In genomic region chr9:34333836-34334235, GRCh38 we compare ENCODE assay signal across 16 cellular contexts. TPM values are rescaled to one million over a fixed set of nuclear protein-coding genes. Genes with fewer than 3 reads are reported as not detected.
DNase-seq lines count a peak whose midpoint lies in the region; ATAC-seq and TF ChIP-seq lines count a peak whose summit lies in the region.
"Had no signal": no experiment of that assay in that cellular context is flagged by ENCODE, and none has a peak within 500 bp of the region (broad histone marks: within the 10 kb centered on the region; RNA-seq: fewer than 3 reads in every experiment).

No MANE protein-coding gene starts in this region.

- H3K27me3 Mint-ChIP-seq in WTC11 (ENCODE audit: low read depth): no peaks in the 10 kb centered on the region; the same call in 1 of the 2 replicates
- H3K27me3 Mint-ChIP-seq: CD8-positive, alpha-beta memory T cell had no signal

- TF ChIP-seq POLR2A in stomach (IDR thresholded peaks at IDR 0.05): no peak

- H3K27ac Mint-ChIP-seq in WTC11: peak overlapping the region; percentile 68; the same call in 1 of the 2 replicates
- H3K27ac Mint-ChIP-seq: CD8-positive, alpha-beta memory T cell had no signal

- no peaks in the 10 kb centered on the region for H3K9me3 Mint-ChIP-seq in WTC11
- H3K9me3 Mint-ChIP-seq: CD8-positive, alpha-beta memory T cell had no signal

- H3K27me3 ChIP-seq in stomach: no peaks in the 10 kb centered on the region
- H3K27me3 ChIP-seq: MG63 had no signal

- H3K27ac ChIP-seq in cingulate gyrus (ENCODE audit: low read depth, low read length) (peak overlapping the region; percentile 87), stomach (peak overlapping the region in 3 of 5 donors; percentile 36 to 57 (median 39))
- H3K27ac ChIP-seq: HL-60 had no signal

- DNase-seq in WTC11 (ENCODE audit: low spot score) (no peak), medulla oblongata (ENCODE audit: extremely low spot score) (peak; percentile 43), stomach (no peak), NCI-H2171 treated with DMSO at 0.1 percent for 48 hours (lab: John Stamatoyannopoulos, UW) (no peak), HUDEP-2 (lab: John Stamatoyannopoulos, UW; ENCODE audit: unreplicated experiment in 76 of 76) (no peak), GM19238 (ENCODE audit: insufficient read length, low spot score) (no peak)
- DNase-seq: CD8-positive, alpha-beta memory T cell; H9; Kasumi-1; MG63; NCI-H1092; NCI-H1436 treated with DMSO at 0.1 percent for 48 hours; NCI-H2029 treated with DMSO at 0.1 percent for 48 hours had no signal

- no peak overlapping the region for H3K4me3 ChIP-seq in stomach
- H3K4me3 ChIP-seq: MG63 had no signal

- H3K4me3 Mint-ChIP-seq in WTC11: no peak overlapping the region
- H3K4me3 Mint-ChIP-seq: CD8-positive, alpha-beta memory T cell had no signal

- no peaks in the 10 kb centered on the region for H3K9me3 ChIP-seq in stomach
- H3K9me3 ChIP-seq: MG63 had no signal

- H3K4me1 ChIP-seq in stomach: peaks cover 6 to 51% (median 30%) of the 10 kb centered on the region in 4 donors

- 62 to 73% (median 64%) methylated on average over 3 of the region's 3 CpGs for WGBS in stomach, 5 donors

- H3K36me3 ChIP-seq in stomach: peaks cover 0 to 17% (median 9%) of the 10 kb centered on the region in 4 donors
- H3K36me3 ChIP-seq: MG63 had no signal

- TF ChIP-seq EP300 in stomach (IDR thresholded peaks at IDR 0.05): no peak

- intact Hi-C loops in stomach (cut with DNase I; ENCODE audit: low total_unique reads): no loop called here

- ATAC-seq in WTC11: no peak
- no peak for ATAC-seq in GM18907 (IDR thresholded peaks at IDR 0.05; ENCODE audit: unreplicated experiment)

- H3K4me1 Mint-ChIP-seq in WTC11: peaks cover 46% of the 10 kb centered on the region

- CTCF ChIA-PET in WTC11 (lab: Charles Lee): interaction anchor here (1.2 to 7.0 kb wide), 10 partner anchors 14 to 270 kb away, joined by 3 to 168 read pairs (median 4); partner anchors contain the start of gene MYORG

- POLR2A ChIA-PET in WTC11 (lab: Charles Lee): interaction anchor here (1.1 to 1.6 kb wide), 2 partner anchors 42 to 46 kb away, joined by 3 to 4 read pairs; no protein-coding TSS in a partner anchor

- no peaks in the 10 kb centered on the region for H3K36me3 Mint-ChIP-seq in WTC11

- TF ChIP-seq CTCF in WTC11 (IDR thresholded peaks at IDR 0.05): no peak
- TF ChIP-seq CTCF in stomach (IDR thresholded peaks at IDR 0.05): no peak

TF ChIP-seq in WTC11, 78 proteins besides CTCF, POLR2A, EP300 and RAD21:
- no peak for TF ChIP-seq GABPB1 (CRISPR knock-in tag; IDR thresholded peaks at IDR 0.05)
- TF ChIP-seq ELF4 (CRISPR knock-in tag; IDR thresholded peaks at IDR 0.05; ENCODE audit: low read depth): no peak
- no peak for TF ChIP-seq ZNF281 (CRISPR knock-in tag; IDR thresholded peaks at IDR 0.05)
- TF ChIP-seq ZNF121 (CRISPR knock-in tag; IDR thresholded peaks at IDR 0.05): no peak
- TF ChIP-seq, protein P1, sequence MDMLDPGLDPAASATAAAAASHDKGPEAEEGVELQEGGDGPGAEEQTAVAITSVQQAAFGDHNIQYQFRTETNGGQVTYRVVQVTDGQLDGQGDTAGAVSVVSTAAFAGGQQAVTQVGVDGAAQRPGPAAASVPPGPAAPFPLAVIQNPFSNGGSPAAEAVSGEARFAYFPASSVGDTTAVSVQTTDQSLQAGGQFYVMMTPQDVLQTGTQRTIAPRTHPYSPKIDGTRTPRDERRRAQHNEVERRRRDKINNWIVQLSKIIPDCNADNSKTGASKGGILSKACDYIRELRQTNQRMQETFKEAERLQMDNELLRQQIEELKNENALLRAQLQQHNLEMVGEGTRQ (CRISPR knock-in tag; IDR thresholded peaks at IDR 0.05): no peak
- no peak for TF ChIP-seq ZNF219 (CRISPR knock-in tag; IDR thresholded peaks at IDR 0.05; ENCODE audit: borderline replicate concordance)

RNA-seq across cellular contexts. Expression of gene NUDT2, which starts 4.5 kb away (rescaled TPM):
- 17.3 to 18.3 TPM (median 17.8 TPM) in 3 replicates for total RNA-seq in WTC11 (2021)
- 10 to 100 TPM in 3 of 5 donors, 1 to 10 TPM in 1, under 1 TPM in 1; 0.87 to 46.9 (median 17.0) TPM for total RNA-seq in stomach
- polyA plus RNA-seq in stomach: 10 to 100 TPM; 22.2 to 73.2 (median 34.5) TPM

RNA-seq across cellular contexts. Expression of gene KIF24, which starts 4.8 kb away (rescaled TPM):
- total RNA-seq in WTC11 (2021) (3.8 to 4.5 TPM (median 4.3 TPM) in 3 replicates), stomach (1 to 10 TPM in 4 of 5 donors, under 1 TPM in 1; 0.29 to 5.8 (median 3.2) TPM)
- under 1 TPM; 0.37 to 0.90 (median 0.46) TPM for polyA plus RNA-seq in stomach
- polyA plus RNA-seq: CD8-positive, alpha-beta memory T cell had no signal

RNA-seq across cellular contexts. Expression of gene MYORG, which starts 42.9 kb away (rescaled TPM):
- total RNA-seq in WTC11 (2021): 9.3 to 18.9 TPM (median 9.7 TPM) in 3 replicates
- 10 to 100 TPM in 4 of 5 donors, 1 to 10 TPM in 1; 9.5 to 31.3 (median 19.6) TPM for total RNA-seq in stomach
- 1 to 10 TPM in 2 of 3 donors, under 1 TPM in 1; 0.76 to 9.0 (median 3.9) TPM for polyA plus RNA-seq in stomach
